ENCODE assay signal across 8 cellular contexts in the genomic region with DNA sequence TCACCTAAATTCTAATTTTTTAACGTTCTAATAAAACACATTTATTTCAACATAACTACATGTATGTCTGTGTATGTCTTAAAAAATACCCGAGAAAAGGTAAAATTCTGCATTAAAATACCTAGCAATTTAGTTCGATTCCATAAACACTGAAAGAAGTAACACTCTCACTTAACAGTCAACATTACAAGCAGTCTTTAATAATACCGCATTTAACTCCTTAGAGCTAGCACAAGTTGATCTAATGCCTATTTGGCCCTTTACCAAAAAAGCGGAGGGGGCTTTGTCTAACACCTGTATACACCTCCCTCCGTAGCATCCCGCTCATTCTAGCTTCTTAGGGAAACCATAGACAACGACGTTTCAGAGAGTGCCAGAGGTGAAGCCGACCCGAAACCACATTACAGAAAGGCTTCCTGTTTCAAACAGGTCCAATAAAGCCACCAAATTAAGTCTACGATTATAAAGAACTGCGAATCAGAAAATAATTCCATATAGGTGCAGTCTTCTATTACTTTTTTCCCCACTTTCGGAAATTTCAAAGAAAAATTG. TPM values are rescaled to one million over a fixed set of nuclear protein-coding genes. Genes with fewer than 3 reads are reported as not detected.
A peak's percentile ranks its signal among the peaks of the same experiment; 100 is the strongest.
DNase-seq lines count a peak whose midpoint lies in the region; ATAC-seq, FAIRE-seq and TF ChIP-seq lines count a peak whose summit lies in the region.

No MANE protein-coding gene starts in this region.

- peak overlapping the region; percentile 81 for H3K4me3 Mint-ChIP-seq in endodermal cell
- H3K4me3 Mint-ChIP-seq in natural killer cell treated with Interleukin-12 subunit alpha and Interleukin-12 subunit beta and Interleukin-15 and Interleukin-18, amount 100 ng/mL, for 72 hours, result peak overlapping the region; percentile 82

- no peaks in the 10 kb centered on the region for H3K27me3 Mint-ChIP-seq in endodermal cell (ENCODE audit: insufficient read depth)
- H3K27me3 Mint-ChIP-seq in natural killer cell treated with Interleukin-12 subunit alpha and Interleukin-12 subunit beta and Interleukin-15 and Interleukin-18, amount 100 ng/mL, for 72 hours, result no peaks in the 10 kb centered on the region

- H3K36me3 ChIP-seq in SJSA1 (peaks cover 7% of the 10 kb centered on the region), endodermal cell (ENCODE audit: control insufficient read depth, insufficient read depth, low read length) (no peaks in the 10 kb centered on the region)

- H3K27ac ChIP-seq in SJSA1, result peak overlapping the region; percentile 98
- H3K27ac ChIP-seq in endodermal cell (ENCODE audit: low read depth, low read length), result no peak overlapping the region

- ATAC-seq in natural killer cell treated with Interleukin-12 subunit alpha and Interleukin-12 subunit beta and Interleukin-15 and Interleukin-18, amount 100 ng/mL, for 72 hours, result no peak
- ATAC-seq in GM21786 (IDR thresholded peaks at IDR 0.05; ENCODE audit: unreplicated experiment), result no peak

- H3K4me1 ChIP-seq in SJSA1 (replicated peaks) (peaks cover 9% of the 10 kb centered on the region), endodermal cell (ENCODE audit: control insufficient read depth, insufficient read depth, low read length) (peaks cover 4% of the 10 kb centered on the region)

- peak overlapping the region; percentile 97 for H3K27ac Mint-ChIP-seq in endodermal cell
- peak overlapping the region; percentile 74 to 95 for H3K27ac Mint-ChIP-seq in natural killer cell treated with Interleukin-12 subunit alpha and Interleukin-12 subunit beta and Interleukin-15 and Interleukin-18, amount 100 ng/mL, for 72 hours

- H3K9ac ChIP-seq in endodermal cell (ENCODE audit: extremely low read depth, low read length, poor library complexity, severe bottlenecking), result peak overlapping the region; percentile 89

- H3K4me3 ChIP-seq in SJSA1 (peak overlapping the region; percentile 89), endodermal cell (ENCODE audit: low read length) (peak overlapping the region; percentile 91)

- H3K4me1 Mint-ChIP-seq in endodermal cell, result peaks cover 22% of the 10 kb centered on the region
- peaks cover 28 to 36% of the 10 kb centered on the region in 2 donors for H3K4me1 Mint-ChIP-seq in natural killer cell treated with Interleukin-12 subunit alpha and Interleukin-12 subunit beta and Interleukin-15 and Interleukin-18, amount 100 ng/mL, for 72 hours (ENCODE audit: low read depth in 2 of 2)

- no peak for TF ChIP-seq CTCF in endodermal cell (conservative IDR thresholded peaks at IDR 0.05)

- peaks cover 4% of the 10 kb centered on the region for H3K36me3 Mint-ChIP-seq in endodermal cell (ENCODE audit: low read depth)
- no peaks in the 10 kb centered on the region for H3K36me3 Mint-ChIP-seq in natural killer cell treated with Interleukin-12 subunit alpha and Interleukin-12 subunit beta and Interleukin-15 and Interleukin-18, amount 100 ng/mL, for 72 hours

- 11 to 15% methylated on average over 8 to 13 of the region's 14 CpGs for WGBS in endodermal cell (ENCODE audit: insufficient coverage in 1 of 2, insufficient read length in 1 of 2), 2 experiments

- DNase-seq in activated CD4-positive, alpha-beta T cell treated with anti-CD3 and anti-CD28 coated beads for 48 hours, result peak; percentile 4
- DNase-seq in activated CD4-positive, alpha-beta T cell treated with anti-CD3 and anti-CD28 coated beads, Interleukin-2, amount 50 U/mL, for 4 hours, result no peak
- DNase-seq in SJSA1 (ENCODE audit: low read depth in 1 of 2, low spot score in 2 of 2) (no peak), endodermal cell (peak; percentile 57), ureter (ENCODE audit: low spot score) (no peak), GM12892 (ENCODE audit: insufficient read length) (no peak)
- DNase-seq in natural killer cell treated with Interleukin-12 subunit alpha and Interleukin-12 subunit beta and Interleukin-15 and Interleukin-18, amount 100 ng/mL, for 72 hours (ENCODE audit: low spot score), result no peak

- H3K9me3 ChIP-seq in SJSA1 (replicated peaks) (no peaks in the 10 kb centered on the region), endodermal cell (ENCODE audit: control insufficient read depth, low read length) (no peaks in the 10 kb centered on the region)

- no peaks in the 10 kb centered on the region for H3K9me3 Mint-ChIP-seq in endodermal cell
- no peaks in the 10 kb centered on the region for H3K9me3 Mint-ChIP-seq in natural killer cell treated with Interleukin-12 subunit alpha and Interleukin-12 subunit beta and Interleukin-15 and Interleukin-18, amount 100 ng/mL, for 72 hours

- no peaks in the 10 kb centered on the region for H3K27me3 ChIP-seq in SJSA1 (replicated peaks)
- no peaks in the 10 kb centered on the region for H3K27me3 ChIP-seq in endodermal cell (ENCODE audit: control insufficient read depth, insufficient read depth, low read length, poor library complexity, severe bottlenecking)

- FAIRE-seq in GM12892 (lab: Jason Lieb, UNC), result no peak

- TF ChIP-seq POLR2A in GM12892 (IDR thresholded peaks at IDR 0.05; ENCODE audit: low read depth, low read length), result no peak

RNA-seq across cellular contexts. Expression of a gene that starts 1.2 kb away (rescaled TPM):
- 64.1 and 94.7 TPM in 2 replicates for total RNA-seq in SJSA1 (2014; rRNA removed; shearing (Covaris generic))
- 10 to 100 TPM; 49.1 to 53.9 TPM for total RNA-seq in endodermal cell
- polyA plus RNA-seq in endodermal cell (2013, experiment 1 of 2), result 54.2 TPM
- 53.8 TPM for polyA plus RNA-seq in endodermal cell (2013, experiment 2 of 2)
- 10 to 100 TPM; 24.2 to 38.9 TPM for total RNA-seq in natural killer cell treated with Interleukin-12 subunit alpha and Interleukin-12 subunit beta and Interleukin-15 and Interleukin-18, amount 100 ng/mL, for 72 hours
- total RNA-seq in ureter, result 89.2 TPM
- 7.0 TPM for polyA plus RNA-seq in GM12892 (2012; ENCODE audit: missing spikeins)

RNA-seq across cellular contexts. Expression of a gene that starts 47.3 kb away (rescaled TPM):
- total RNA-seq in SJSA1 (2014; rRNA removed; shearing (Covaris generic)), result 1.4 and 5.0 TPM in 2 replicates
- total RNA-seq in endodermal cell (10 to 100 TPM; 18.2 to 26.3 TPM), ureter (17.8 TPM)
- polyA plus RNA-seq in endodermal cell (2013, experiment 1 of 2), result 6.7 TPM
- polyA plus RNA-seq in endodermal cell (2013, experiment 2 of 2), result 5.4 TPM
- total RNA-seq in natural killer cell treated with Interleukin-12 subunit alpha and Interleukin-12 subunit beta and Interleukin-15 and Interleukin-18, amount 100 ng/mL, for 72 hours, result not detected
- not detected for polyA plus RNA-seq in GM12892 (2012; ENCODE audit: missing spikeins)

Comparison
In these comparisons a context has a peak if more than half of its experiments do, and no peak if none do; other contexts are left out.
1. DNase-seq: peak in activated CD4-positive, alpha-beta T cell treated with anti-CD3 and anti-CD28 coated beads for 48 hours (single experiment) and endodermal cell (single experiment); none in activated CD4-positive, alpha-beta T cell treated with anti-CD3 and anti-CD28 coated beads, Interleukin-2, amount 50 U/mL, for 4 hours (0 of 2), SJSA1 (0 of 2), natural killer cell treated with Interleukin-12 subunit alpha and Interleukin-12 subunit beta and Interleukin-15 and Interleukin-18, amount 100 ng/mL, for 72 hours (single experiment), ureter (single experiment) and GM12892 (single experiment).